9 cellular contexts compared by ENCODE assay signal in genomic region chr12:48156648-48157015, GRCh38. TPM values are rescaled to one million over a fixed set of nuclear protein-coding genes. Genes with fewer than 3 reads are reported as not detected.
DNase-seq lines count a peak whose midpoint lies in the region; ATAC-seq and TF ChIP-seq lines count a peak whose summit lies in the region.
"Had no signal": no experiment of that assay in that cellular context is flagged by ENCODE, and none has a peak within 500 bp of the region (broad histone marks: within the 10 kb centered on the region; RNA-seq: fewer than 3 reads in every experiment).

No MANE protein-coding gene starts in this region.

- H3K4me2 ChIP-seq in mesenchymal stem cell (ENCODE audit: low read length, poor library complexity, severe bottlenecking), result peak overlapping the region; percentile 95

- peak overlapping the region in 1 of 2 experiments; percentile 0 for H3K18ac ChIP-seq in mesenchymal stem cell (ENCODE audit: low read depth in 1 of 2, low read length in 2 of 2)

- H3K79me1 ChIP-seq in mesenchymal stem cell (replicated peaks; ENCODE audit: low read length, poor library complexity, severe bottlenecking), result peaks cover 6% of the 10 kb centered on the region

- BruUV-seq in MCF 10A (replicated peaks; lab: Mats Ljungman, UMichigan), result no TSS peak

- H3K27me3 ChIP-seq in heart right ventricle (no peaks in the 10 kb centered on the region), mesenchymal stem cell (ENCODE audit: control insufficient read depth in 1 of 2, insufficient read depth in 1 of 2, low read length in 2 of 2) (peaks cover 0 to 8% of the 10 kb centered on the region in 2 experiments)

- H3K4me1 ChIP-seq in heart right ventricle (peaks cover 0 to 52% (median 30%) of the 10 kb centered on the region in 9 donors), mesenchymal stem cell (ENCODE audit: control insufficient read depth, insufficient read depth, low read depth, low read length) (peaks cover 4% of the 10 kb centered on the region), urinary bladder (ENCODE audit: insufficient read depth) (no peaks in the 10 kb centered on the region)

- H2BK120ac ChIP-seq in mesenchymal stem cell (ENCODE audit: low read depth, low read length), result no peak overlapping the region

- ATAC-seq in heart right ventricle (no peak), left ventricle myocardium superior (no peak), HG03280 (IDR thresholded peaks at IDR 0.05; ENCODE audit: unreplicated experiment) (no peak)

- H3K27ac Mint-ChIP-seq in MCF 10A (ENCODE audit: low read depth, unreplicated experiment), result peak overlapping the region; percentile 91

- H3K9me3 ChIP-seq in heart right ventricle (no peaks in the 10 kb centered on the region), mesenchymal stem cell (ENCODE audit: control insufficient read depth, low read length) (no peaks in the 10 kb centered on the region)

- H3K4me1 Mint-ChIP-seq in MCF 10A (ENCODE audit: insufficient read depth, unreplicated experiment), result peaks cover 4% of the 10 kb centered on the region

- intact Hi-C loops in heart right ventricle (cut with DNase I), result loop anchor here in 7 of 10 donors (1.0 to 10.0 kb wide), 6 partner anchors 34 to 502 kb away; partner anchors contain the start of genes SENP1 (in 6 of the 7) and PFKM (in 1 of the 7)
- intact Hi-C loops in left ventricle myocardium superior (cut with micrococcal nuclease), result loop anchor here (10.0 kb wide), 1 partner anchor 52 kb away; the partner anchor contains the start of gene SENP1
- intact Hi-C loops in MCF 10A (cut with micrococcal nuclease), result loop anchor here (2.0 to 5.0 kb wide), 2 partner anchors 50 to 154 kb away; partner anchors contain the start of genes COL2A1 and SENP1

- H3K23ac ChIP-seq in mesenchymal stem cell (ENCODE audit: low read length in 2 of 2), result no peak overlapping the region

- peak overlapping the region; percentile 63 to 99 (median 80) for H3K4me3 ChIP-seq in heart right ventricle
- H3K4me3 ChIP-seq in mesenchymal stem cell (ENCODE audit: insufficient read depth in 1 of 2, low read depth in 1 of 2, low read length in 2 of 2), result peak overlapping the region; percentile 99 to 100
- peak overlapping the region; percentile 83 for H3K4me3 ChIP-seq in urinary bladder (ENCODE audit: low read depth, low read length)

- no peaks in the 10 kb centered on the region for H3K9me3 Mint-ChIP-seq in MCF 10A (ENCODE audit: unreplicated experiment)

- no peaks in the 10 kb centered on the region for H3K27me3 Mint-ChIP-seq in MCF 10A (ENCODE audit: insufficient read depth, unreplicated experiment)

- H2AFZ ChIP-seq in mesenchymal stem cell (ENCODE audit: low read depth, low read length), result no peak overlapping the region

- H4K91ac ChIP-seq in mesenchymal stem cell (ENCODE audit: low read length), result no peak overlapping the region

- TF ChIP-seq CTCF in heart right ventricle (IDR thresholded peaks at IDR 0.05) (no peak), MCF 10A (IDR thresholded peaks at IDR 0.05; ENCODE audit: unreplicated experiment) (no peak)

- peaks cover 23% of the 10 kb centered on the region for H3K36me3 Mint-ChIP-seq in MCF 10A (ENCODE audit: insufficient read depth, unreplicated experiment)

- CTCF ChIA-PET in MCF 10A (lab: Yijun Ruan, JAX), result interaction anchor here (1.3 to 2.2 kb wide), 2 partner anchors 8 to 32 kb away, joined by 4 to 9 read pairs; no protein-coding TSS in a partner anchor

- no peak overlapping the region for H2BK12ac ChIP-seq in mesenchymal stem cell (ENCODE audit: low read length in 2 of 2)

- H2BK5ac ChIP-seq in mesenchymal stem cell (ENCODE audit: low read depth, low read length, poor library complexity, severe bottlenecking), result no peak overlapping the region

- no peak overlapping the region for H2BK15ac ChIP-seq in mesenchymal stem cell (ENCODE audit: low read depth, poor library complexity, severe bottlenecking)

- H3K9ac ChIP-seq in mesenchymal stem cell (ENCODE audit: low read length), result peak overlapping the region; percentile 94

- DNase-seq in heart right ventricle, result no peak
- no peak for DNase-seq in left ventricle myocardium superior
- DNase-seq in MCF 10A (ENCODE audit: unreplicated experiment), result peak; percentile 7
- no peak for DNase-seq in mesenchymal stem cell
- DNase-seq in NK-92 treated with Interleukin-12 subunit alpha and Interleukin-12 subunit beta, amount 100 ng/mL, for 24 hours (lab: John Stamatoyannopoulos, UW), result no peak
- DNase-seq in NOMO-1 (lab: John Stamatoyannopoulos, UW; ENCODE audit: unreplicated experiment in 2 of 2), result no peak

- 30 to 31% methylated on average over 8 of the region's 8 CpGs for WGBS in heart right ventricle, 2 donors
- 41% methylated on average over 8 of the region's 8 CpGs for WGBS in mesenchymal stem cell
- WGBS in urinary bladder, result 26% methylated on average over 8 of the region's 8 CpGs

- no peak overlapping the region for H4K8ac ChIP-seq in mesenchymal stem cell (ENCODE audit: low read length)

- POLR2A ChIA-PET in MCF 10A (lab: Yijun Ruan, JAX), result interaction anchor here (0.5 to 1.9 kb wide), 6 partner anchors 10 to 51 kb away, joined by 3 to 14 read pairs (median 4); partner anchors contain the start of genes PFKM and SENP1

- H2AK5ac ChIP-seq in mesenchymal stem cell (ENCODE audit: low read length, severe bottlenecking), result peak overlapping the region; percentile 38

- H3K4ac ChIP-seq in mesenchymal stem cell (ENCODE audit: low read depth in 1 of 2, low read length in 2 of 2), result no peak overlapping the region

- H3K4me3 Mint-ChIP-seq in MCF 10A (ENCODE audit: unreplicated experiment), result peak overlapping the region; percentile 90

- H3K27ac ChIP-seq in heart right ventricle (peak overlapping the region; percentile 19 to 95 (median 89)), mesenchymal stem cell (ENCODE audit: low read length, poor library complexity, severe bottlenecking) (peak overlapping the region; percentile 47), urinary bladder (ENCODE audit: low read depth) (no peak overlapping the region)

- H3K36me3 ChIP-seq in heart right ventricle (peaks cover 0 to 37% (median 11%) of the 10 kb centered on the region in 9 donors), mesenchymal stem cell (ENCODE audit: control insufficient read depth in 1 of 2, insufficient read depth in 2 of 2, low read depth in 1 of 2, low read length in 2 of 2) (peaks cover 6 to 20% of the 10 kb centered on the region in 2 experiments), urinary bladder (ENCODE audit: insufficient read depth) (no peaks in the 10 kb centered on the region)

- no peak overlapping the region for H3K14ac ChIP-seq in mesenchymal stem cell (ENCODE audit: low read length in 2 of 2)

RNA-seq across cellular contexts. Expression of gene ASB8, which starts 0.7 kb away (rescaled TPM):
- total RNA-seq in heart right ventricle (100 to 1,000 TPM in 1 of 10 donors, 10 to 100 TPM in 9; 73.4 to 103 (median 85.8) TPM), left ventricle myocardium superior (89.0 TPM), MCF 10A (2022) (23.0 and 24.0 TPM in 2 replicates), urinary bladder (28.7 TPM)
- polyA plus RNA-seq in heart right ventricle (10 to 100 TPM; 24.9 to 28.5 TPM), urinary bladder (32.0 TPM)
- 15.2 TPM for polyA plus RNA-seq in mesenchymal stem cell (2013, experiment 1 of 2)
- 16.5 TPM for polyA plus RNA-seq in mesenchymal stem cell (2013, experiment 2 of 2)

RNA-seq across cellular contexts. Expression of gene CCDC184, which starts 26.8 kb away (rescaled TPM):
- 1 to 10 TPM in 3 of 10 donors, under 1 TPM in 7; 0.11 to 1.5 (median 0.42) TPM for total RNA-seq in heart right ventricle
- polyA plus RNA-seq in heart right ventricle, result 1 to 10 TPM; 1.0 to 1.3 TPM
- total RNA-seq in left ventricle myocardium superior, result 1.1 TPM
- not detected in 2 replicates for total RNA-seq in MCF 10A (2022)
- 3.6 TPM for polyA plus RNA-seq in mesenchymal stem cell (2013, experiment 1 of 2)
- 3.6 TPM for polyA plus RNA-seq in mesenchymal stem cell (2013, experiment 2 of 2)
- total RNA-seq in urinary bladder, result 0.85 TPM
- 3.7 TPM for polyA plus RNA-seq in urinary bladder

RNA-seq across cellular contexts. Expression of gene PFKM, which starts 37.5 kb away (rescaled TPM):
- 100 to 1,000 TPM; 508 to 948 (median 694) TPM for total RNA-seq in heart right ventricle
- 100 to 1,000 TPM; 121 to 185 TPM for polyA plus RNA-seq in heart right ventricle
- total RNA-seq in left ventricle myocardium superior, result 703 TPM
- 65.9 and 69.3 TPM in 2 replicates for total RNA-seq in MCF 10A (2022)
- polyA plus RNA-seq in mesenchymal stem cell (2013, experiment 1 of 2), result 40.7 TPM
- 39.6 TPM for polyA plus RNA-seq in mesenchymal stem cell (2013, experiment 2 of 2)
- 46.6 TPM for total RNA-seq in urinary bladder
- 70.8 TPM for polyA plus RNA-seq in urinary bladder

RNA-seq across cellular contexts. Expression of gene OR10AD1, which starts 46.5 kb away (rescaled TPM):
- total RNA-seq in heart right ventricle (not detected), left ventricle myocardium superior (not detected), MCF 10A (2022) (not detected in 2 replicates), urinary bladder (not detected)
- polyA plus RNA-seq in heart right ventricle (not detected), urinary bladder (not detected)
- not detected for polyA plus RNA-seq in mesenchymal stem cell (2013, experiment 1 of 2)
- not detected for polyA plus RNA-seq in mesenchymal stem cell (2013, experiment 2 of 2)
- total RNA-seq: SK-MEL-5 had no signal

RNA-seq across cellular contexts. Expression of gene SENP1, which starts 50.8 kb away (rescaled TPM):
- 10 to 100 TPM in 2 of 10 donors, 1 to 10 TPM in 8; 7.1 to 10.7 (median 8.7) TPM for total RNA-seq in heart right ventricle
- polyA plus RNA-seq in heart right ventricle, result 1 to 10 TPM; 2.1 to 2.7 TPM
- 7.6 TPM for total RNA-seq in left ventricle myocardium superior
- total RNA-seq in MCF 10A (2022), result 21.7 and 24.5 TPM in 2 replicates
- 9.6 TPM for polyA plus RNA-seq in mesenchymal stem cell (2013, experiment 1 of 2)
- polyA plus RNA-seq in mesenchymal stem cell (2013, experiment 2 of 2), result 10.1 TPM
- total RNA-seq in urinary bladder, result 38.2 TPM
- 6.7 TPM for polyA plus RNA-seq in urinary bladder
